In the genomic region with DNA sequence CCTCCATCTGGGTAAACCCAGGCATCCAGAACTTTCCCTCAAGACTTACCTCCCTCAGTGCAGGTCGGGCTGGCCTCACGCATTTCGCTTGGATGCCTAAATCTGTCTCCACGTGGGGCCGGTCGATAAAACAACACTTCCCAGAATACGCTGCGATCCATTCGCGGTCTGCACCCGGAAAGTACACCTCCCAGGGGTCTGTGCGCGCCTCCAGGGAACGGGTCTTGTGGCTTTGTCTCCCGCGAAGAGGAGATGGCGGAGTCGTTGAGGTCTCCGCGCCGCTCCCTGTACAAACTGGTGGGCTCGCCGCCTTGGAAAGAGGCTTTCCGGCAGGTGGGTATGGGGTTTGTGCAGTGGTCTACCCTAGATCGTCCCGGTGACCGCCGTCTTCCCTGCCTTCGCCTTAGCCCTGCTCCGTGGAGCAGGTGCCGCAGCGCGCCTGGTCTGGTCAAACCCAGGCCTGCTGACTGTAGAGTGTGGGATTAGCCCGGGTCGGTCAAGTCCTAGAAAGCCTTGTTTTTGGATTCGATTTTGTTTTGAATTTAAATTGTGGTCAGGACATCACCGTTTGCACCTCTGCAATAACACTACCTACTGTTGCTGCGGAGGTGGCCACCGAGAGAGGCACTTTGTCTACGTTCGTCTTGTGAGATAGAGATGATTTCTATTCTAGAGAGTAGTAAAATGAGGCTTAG, we compare ENCODE assay signal across 8 cellular contexts. TPM values are rescaled to one million over a fixed set of nuclear protein-coding genes. Genes with fewer than 3 reads are reported as not detected.
A peak's percentile ranks its signal among the peaks of the same experiment; 100 is the strongest.
DNase-seq lines count a peak whose midpoint lies in the region; ATAC-seq and TF ChIP-seq lines count a peak whose summit lies in the region.

A gene with protein sequence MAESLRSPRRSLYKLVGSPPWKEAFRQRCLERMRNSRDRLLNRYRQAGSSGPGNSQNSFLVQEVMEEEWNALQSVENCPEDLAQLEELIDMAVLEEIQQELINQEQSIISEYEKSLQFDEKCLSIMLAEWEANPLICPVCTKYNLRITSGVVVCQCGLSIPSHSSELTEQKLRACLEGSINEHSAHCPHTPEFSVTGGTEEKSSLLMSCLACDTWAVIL (plus strand): TSS at position 224 of the 695 bp plus-strand sequence. CDS start 29 bp downstream, at position 253.

- intact Hi-C loops in activated CD4-positive, alpha-beta T cell treated with anti-CD3 and anti-CD28 coated beads, Interleukin-2, amount 10 ng/mL, durations not matched to agents 24 days and 14 days (cut with micrococcal nuclease), result loop anchor here (1.0 to 10.0 kb wide), 6 partner anchors 19 to 1592 kb away; a partner anchor contains a TSS
- intact Hi-C loops in dorsolateral prefrontal cortex (cut with DNase I) (loop anchor here (2.0 to 10.0 kb wide), 4 partner anchors 19 to 165 kb away; a partner anchor contains a TSS), lower lobe of right lung (cut with DNase I) (no loop called here)

- H3K27me3 Mint-ChIP-seq in activated CD4-positive, alpha-beta T cell treated with anti-CD3 and anti-CD28 coated beads, Interleukin-2, amount 10 ng/mL, durations not matched to agents 24 days and 14 days, result no peaks in the 10 kb centered on the region

- H3K4me3 Mint-ChIP-seq in activated CD4-positive, alpha-beta T cell treated with anti-CD3 and anti-CD28 coated beads, Interleukin-2, amount 10 ng/mL, durations not matched to agents 24 days and 14 days, result peak within 1 kb of the TSS; percentile 100

- DNase-seq in Ammon's horn (ENCODE audit: low spot score) (peak; percentile 95), NCI-H524 treated with DMSO at 0.1 percent for 48 hours (lab: John Stamatoyannopoulos, UW) (peak; percentile 88), dorsolateral prefrontal cortex (peak; percentile 87 to 95 (median 90)), lower lobe of right lung (peak; percentile 92)
- peak; percentile 96 for DNase-seq in activated CD4-positive, alpha-beta T cell treated with anti-CD3 and anti-CD28 coated beads, Interleukin-2, amount 10 ng/mL, durations not matched to agents 24 days and 14 days
- peak; percentile 70 to 74 (median 71) for DNase-seq in stimulated activated CD4-positive, alpha-beta T cell treated with anti-CD3 and anti-CD28 coated beads, TNF-alpha, amount 100 ng/mL, for 4 hours (ENCODE audit: low read depth in 3 of 3)

- peak within 1 kb of the TSS; percentile 59 to 99 (median 91) for H3K4me3 ChIP-seq in dorsolateral prefrontal cortex
- peak within 1 kb of the TSS; percentile 94 for H3K4me3 ChIP-seq in lower lobe of right lung

- H3K36me3 ChIP-seq in lower lobe of right lung, result peaks cover 66% of the 10 kb centered on the region

- no peaks in the 10 kb centered on the region for H3K9me3 Mint-ChIP-seq in activated CD4-positive, alpha-beta T cell treated with anti-CD3 and anti-CD28 coated beads, Interleukin-2, amount 10 ng/mL, durations not matched to agents 24 days and 14 days

- peaks cover 38% of the 10 kb centered on the region for H3K4me1 ChIP-seq in lower lobe of right lung

- peaks cover 33% of the 10 kb centered on the region for H3K4me1 Mint-ChIP-seq in activated CD4-positive, alpha-beta T cell treated with anti-CD3 and anti-CD28 coated beads, Interleukin-2, amount 10 ng/mL, durations not matched to agents 24 days and 14 days

- H3K27me3 ChIP-seq in dorsolateral prefrontal cortex, result no peaks in the 10 kb centered on the region
- no peaks in the 10 kb centered on the region for H3K27me3 ChIP-seq in lower lobe of right lung (ENCODE audit: low read depth)

- ATAC-seq in HG03378 (IDR thresholded peaks at IDR 0.05; ENCODE audit: unreplicated experiment) (peak; percentile 44), lower lobe of right lung (peak; percentile 93)

- H3K9me3 ChIP-seq in lower lobe of right lung, result no peaks in the 10 kb centered on the region

- peak; percentile 82 for TF ChIP-seq POLR2A in GM19099 (IDR thresholded peaks at IDR 0.05; ENCODE audit: extremely low read depth, insufficient read length, low read depth)

- peak within 1 kb of the TSS; percentile 44 to 94 (median 86) for H3K27ac ChIP-seq in dorsolateral prefrontal cortex
- peak within 1 kb of the TSS; percentile 90 for H3K27ac ChIP-seq in lower lobe of right lung

- TF ChIP-seq CTCF in dorsolateral prefrontal cortex (IDR thresholded peaks at IDR 0.05 in 54 of 56, conservative IDR thresholded peaks at IDR 0.05 in 2 of 56; ENCODE audit: low read depth in 1 of 56, partially characterized antibody in 56 of 56) (peak in 14 of 56 donors; percentile 4 to 44 (median 22)), lower lobe of right lung (IDR thresholded peaks at IDR 0.05) (no peak)

- peak within 1 kb of the TSS; percentile 100 for H3K27ac Mint-ChIP-seq in activated CD4-positive, alpha-beta T cell treated with anti-CD3 and anti-CD28 coated beads, Interleukin-2, amount 10 ng/mL, durations not matched to agents 24 days and 14 days

- peaks cover 63% of the 10 kb centered on the region for H3K36me3 Mint-ChIP-seq in activated CD4-positive, alpha-beta T cell treated with anti-CD3 and anti-CD28 coated beads, Interleukin-2, amount 10 ng/mL, durations not matched to agents 24 days and 14 days (ENCODE audit: low read depth)

RNA-seq across cellular contexts. Expression of the gene that starts here (rescaled TPM):
- 63.2 and 64.7 TPM in 2 replicates for total RNA-seq in activated CD4-positive, alpha-beta T cell treated with anti-CD3 and anti-CD28 coated beads, Interleukin-2, amount 10 ng/mL, durations not matched to agents 24 days and 14 days
- 10 to 100 TPM; 36.8 to 71.8 (median 57.1) TPM for total RNA-seq in dorsolateral prefrontal cortex
- total RNA-seq in lower lobe of right lung, result 37.2 TPM

Comparison
In these comparisons a context has a peak if more than half of its experiments do, and no peak if none do; other contexts are left out.
1. Peak in every context shown above with its lines: DNase-seq, ATAC-seq, H3K4me3 ChIP-seq and H3K27ac ChIP-seq.